In the genomic region with DNA sequence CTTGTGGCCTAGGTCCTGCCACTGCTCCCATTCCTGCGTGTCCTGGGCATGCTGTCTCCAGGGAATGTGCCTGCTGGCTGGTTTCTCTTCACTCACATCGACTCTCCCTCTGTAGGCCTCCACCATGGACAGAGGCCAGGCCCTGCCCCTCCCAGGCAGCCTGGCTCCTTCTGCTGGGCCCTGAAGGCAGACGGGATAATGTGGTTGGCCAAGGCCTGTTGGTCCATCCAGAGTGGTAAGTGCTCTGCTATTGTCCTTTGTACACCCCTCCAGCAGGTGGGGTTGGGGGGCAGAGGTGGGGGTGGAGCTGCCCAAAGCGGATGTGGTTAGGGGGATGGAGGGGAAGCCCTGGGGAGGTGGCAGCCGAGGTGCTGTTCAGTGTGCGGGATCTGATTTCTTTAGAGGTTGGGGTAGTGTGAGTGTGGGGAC, we compare ENCODE assay signal across 8 cellular contexts. TPM values are rescaled to one million over a fixed set of nuclear protein-coding genes. Genes with fewer than 3 reads are reported as not detected.
DNase-seq lines count a peak whose midpoint lies in the region; ATAC-seq and TF ChIP-seq lines count a peak whose summit lies in the region.

No MANE protein-coding gene starts in this region.

- DNase-seq in T-helper 2 cell: peak in 3 of 5 experiments; percentile 31 to 52 (median 37)
- no peak for DNase-seq in T-helper 2 cell treated with Interferon-gamma antibody and Interleukin-4, amounts not matched to agents 5 μg/mL and 100 μg/mL, for 36 hours (ENCODE audit: low spot score)
- peak; percentile 72 for DNase-seq in activated CD8-positive, alpha-beta T cell treated with anti-CD3 and anti-CD28 coated beads, Interleukin-2, amount 10 ng/mL, durations not matched to agents 7 days and 5 days
- peak; percentile 75 for DNase-seq in germinal center (ENCODE audit: low spot score)
- peak; percentile 58 for DNase-seq in stomach
- DNase-seq in NCI-H69 (lab: John Stamatoyannopoulos, UW): no peak
- no peak for DNase-seq in kidney glomerular epithelial cell (lab: John Stamatoyannopoulos, UW)

- ATAC-seq in activated CD8-positive, alpha-beta T cell treated with anti-CD3 and anti-CD28 coated beads, Interleukin-2, amount 10 ng/mL, durations not matched to agents 7 days and 5 days: peak; percentile 45
- no peak for ATAC-seq in GM19397 (IDR thresholded peaks at IDR 0.05; ENCODE audit: unreplicated experiment)

- H3K4me3 ChIP-seq in stomach: no peak overlapping the region

- TF ChIP-seq POLR2A in stomach (IDR thresholded peaks at IDR 0.05): no peak

- no peak for TF ChIP-seq EP300 in stomach (IDR thresholded peaks at IDR 0.05)

- H3K4me1 ChIP-seq in stomach: peaks cover 38 to 79% (median 65%) of the 10 kb centered on the region in 4 donors

- no peaks in the 10 kb centered on the region for H3K9me3 Mint-ChIP-seq in T-helper 2 cell treated with Interferon-gamma antibody and Interleukin-4, amounts not matched to agents 5 μg/mL and 100 μg/mL, for 36 hours
- H3K9me3 Mint-ChIP-seq in activated CD8-positive, alpha-beta T cell treated with anti-CD3 and anti-CD28 coated beads, Interleukin-2, amount 10 ng/mL, durations not matched to agents 7 days and 5 days (ENCODE audit: insufficient read depth): no peaks in the 10 kb centered on the region

- H3K36me3 Mint-ChIP-seq in T-helper 2 cell treated with Interferon-gamma antibody and Interleukin-4, amounts not matched to agents 5 μg/mL and 100 μg/mL, for 36 hours (ENCODE audit: low read depth): no peaks in the 10 kb centered on the region
- no peaks in the 10 kb centered on the region for H3K36me3 Mint-ChIP-seq in activated CD8-positive, alpha-beta T cell treated with anti-CD3 and anti-CD28 coated beads, Interleukin-2, amount 10 ng/mL, durations not matched to agents 7 days and 5 days (ENCODE audit: low read depth)

- intact Hi-C loops in stomach (cut with DNase I; ENCODE audit: low total_unique reads): no loop called here

- POLR2A ChIA-PET in activated CD8-positive, alpha-beta T cell treated with anti-CD3 and anti-CD28 coated beads, Interleukin-2, amount 10 ng/mL, durations not matched to agents 7 days and 5 days (lab: Charles Lee): no interaction called here

- no peaks in the 10 kb centered on the region for H3K9me3 ChIP-seq in stomach

- no peak overlapping the region for H3K4me3 Mint-ChIP-seq in T-helper 2 cell treated with Interferon-gamma antibody and Interleukin-4, amounts not matched to agents 5 μg/mL and 100 μg/mL, for 36 hours
- H3K4me3 Mint-ChIP-seq in activated CD8-positive, alpha-beta T cell treated with anti-CD3 and anti-CD28 coated beads, Interleukin-2, amount 10 ng/mL, durations not matched to agents 7 days and 5 days: peak overlapping the region; percentile 8

- no peaks in the 10 kb centered on the region for H3K27me3 ChIP-seq in stomach

- no peak overlapping the region for H3K27ac Mint-ChIP-seq in T-helper 2 cell treated with Interferon-gamma antibody and Interleukin-4, amounts not matched to agents 5 μg/mL and 100 μg/mL, for 36 hours
- peak overlapping the region; percentile 60 for H3K27ac Mint-ChIP-seq in activated CD8-positive, alpha-beta T cell treated with anti-CD3 and anti-CD28 coated beads, Interleukin-2, amount 10 ng/mL, durations not matched to agents 7 days and 5 days

- peak overlapping the region in 4 of 5 donors; percentile 26 to 92 (median 62) for H3K27ac ChIP-seq in stomach

- H3K4me1 Mint-ChIP-seq in T-helper 2 cell treated with Interferon-gamma antibody and Interleukin-4, amounts not matched to agents 5 μg/mL and 100 μg/mL, for 36 hours (ENCODE audit: low read depth): peaks cover 15% of the 10 kb centered on the region
- H3K4me1 Mint-ChIP-seq in activated CD8-positive, alpha-beta T cell treated with anti-CD3 and anti-CD28 coated beads, Interleukin-2, amount 10 ng/mL, durations not matched to agents 7 days and 5 days (ENCODE audit: low read depth): peaks cover 53% of the 10 kb centered on the region

- no peak for TF ChIP-seq CTCF in stomach (IDR thresholded peaks at IDR 0.05)

- CTCF ChIA-PET in activated CD8-positive, alpha-beta T cell treated with anti-CD3 and anti-CD28 coated beads, Interleukin-2, amount 10 ng/mL, durations not matched to agents 7 days and 5 days (lab: Charles Lee): interaction anchor here (1.2 to 18.7 kb wide), 4 partner anchors 10 to 28 kb away, joined by 4 to 290 read pairs (median 9); partner anchors contain the start of genes ATG101 and NR4A1

- H3K36me3 ChIP-seq in stomach: no peaks in the 10 kb centered on the region

- peaks cover 8% of the 10 kb centered on the region for H3K27me3 Mint-ChIP-seq in T-helper 2 cell treated with Interferon-gamma antibody and Interleukin-4, amounts not matched to agents 5 μg/mL and 100 μg/mL, for 36 hours (ENCODE audit: low read depth)
- peaks cover 3% of the 10 kb centered on the region for H3K27me3 Mint-ChIP-seq in activated CD8-positive, alpha-beta T cell treated with anti-CD3 and anti-CD28 coated beads, Interleukin-2, amount 10 ng/mL, durations not matched to agents 7 days and 5 days (ENCODE audit: low read depth)

- 49 to 55% (median 50%) methylated on average over 6 of the region's 6 CpGs for WGBS in stomach, 5 donors

RNA-seq across cellular contexts. Expression of gene NR4A1, which starts 9.5 kb away (rescaled TPM):
- 1 to 10 TPM; 4.3 to 5.6 TPM for total RNA-seq in activated CD8-positive, alpha-beta T cell treated with anti-CD3 and anti-CD28 coated beads, Interleukin-2, amount 10 ng/mL, durations not matched to agents 7 days and 5 days
- 100 to 1,000 TPM in 3 of 5 donors, 10 to 100 TPM in 2; 29.4 to 384 (median 230) TPM for total RNA-seq in stomach
- polyA plus RNA-seq in stomach: 10 to 100 TPM; 41.3 to 65.5 (median 55.0) TPM

RNA-seq across cellular contexts. Expression of gene ATG101, which starts 28.1 kb away (rescaled TPM):
- total RNA-seq in activated CD8-positive, alpha-beta T cell treated with anti-CD3 and anti-CD28 coated beads, Interleukin-2, amount 10 ng/mL, durations not matched to agents 7 days and 5 days: 10 to 100 TPM; 28.8 to 31.1 TPM
- 100 to 1,000 TPM in 1 of 5 donors, 10 to 100 TPM in 3, 1 to 10 TPM in 1; 7.6 to 105 (median 36.5) TPM for total RNA-seq in stomach
- polyA plus RNA-seq in stomach: 10 to 100 TPM; 36.8 to 80.3 (median 67.1) TPM

RNA-seq across cellular contexts. Expression of gene TAMALIN, which starts 35.0 kb away (rescaled TPM):
- 10 to 100 TPM; 11.0 to 12.5 TPM for total RNA-seq in activated CD8-positive, alpha-beta T cell treated with anti-CD3 and anti-CD28 coated beads, Interleukin-2, amount 10 ng/mL, durations not matched to agents 7 days and 5 days
- 10 to 100 TPM in 2 of 5 donors, 1 to 10 TPM in 2, not detected in 1; 2.7 to 61.3 (median 16.6) TPM for total RNA-seq in stomach
- polyA plus RNA-seq in stomach: 10 to 100 TPM in 2 of 3 donors, 1 to 10 TPM in 1; 6.4 to 17.0 (median 16.3) TPM

RNA-seq across cellular contexts. Expression of gene SMIM41, which starts 37.8 kb away (rescaled TPM):
- not detected for total RNA-seq in activated CD8-positive, alpha-beta T cell treated with anti-CD3 and anti-CD28 coated beads, Interleukin-2, amount 10 ng/mL, durations not matched to agents 7 days and 5 days
- total RNA-seq in stomach: 10 to 100 TPM in 1 of 5 donors, 1 to 10 TPM in 3, not detected in 1; 1.1 to 21.6 (median 6.8) TPM
- 10 to 100 TPM in 1 of 3 donors, 1 to 10 TPM in 2; 1.5 to 11.8 (median 6.5) TPM for polyA plus RNA-seq in stomach

Comparison
In these comparisons a context has a peak if more than half of its experiments do, and no peak if none do; other contexts are left out.
1. DNase-seq: peak in T-helper 2 cell (3 of 5), activated CD8-positive, alpha-beta T cell treated with anti-CD3 and anti-CD28 coated beads, Interleukin-2, amount 10 ng/mL, durations not matched to agents 7 days and 5 days (single experiment), germinal center (single experiment) and stomach (single experiment); none in T-helper 2 cell treated with Interferon-gamma antibody and Interleukin-4, amounts not matched to agents 5 μg/mL and 100 μg/mL, for 36 hours (single experiment), NCI-H69 (single experiment) and kidney glomerular epithelial cell (single experiment).
2. RNA of gene NR4A1, which starts 9.5 kb away (total RNA-seq): 29.4 to 384 TPM in stomach; 4.3 to 5.6 TPM in activated CD8-positive, alpha-beta T cell treated with anti-CD3 and anti-CD28 coated beads, Interleukin-2, amount 10 ng/mL, durations not matched to agents 7 days and 5 days; every median in the first group is over 4 times any median in the second.